In the genomic region with DNA sequence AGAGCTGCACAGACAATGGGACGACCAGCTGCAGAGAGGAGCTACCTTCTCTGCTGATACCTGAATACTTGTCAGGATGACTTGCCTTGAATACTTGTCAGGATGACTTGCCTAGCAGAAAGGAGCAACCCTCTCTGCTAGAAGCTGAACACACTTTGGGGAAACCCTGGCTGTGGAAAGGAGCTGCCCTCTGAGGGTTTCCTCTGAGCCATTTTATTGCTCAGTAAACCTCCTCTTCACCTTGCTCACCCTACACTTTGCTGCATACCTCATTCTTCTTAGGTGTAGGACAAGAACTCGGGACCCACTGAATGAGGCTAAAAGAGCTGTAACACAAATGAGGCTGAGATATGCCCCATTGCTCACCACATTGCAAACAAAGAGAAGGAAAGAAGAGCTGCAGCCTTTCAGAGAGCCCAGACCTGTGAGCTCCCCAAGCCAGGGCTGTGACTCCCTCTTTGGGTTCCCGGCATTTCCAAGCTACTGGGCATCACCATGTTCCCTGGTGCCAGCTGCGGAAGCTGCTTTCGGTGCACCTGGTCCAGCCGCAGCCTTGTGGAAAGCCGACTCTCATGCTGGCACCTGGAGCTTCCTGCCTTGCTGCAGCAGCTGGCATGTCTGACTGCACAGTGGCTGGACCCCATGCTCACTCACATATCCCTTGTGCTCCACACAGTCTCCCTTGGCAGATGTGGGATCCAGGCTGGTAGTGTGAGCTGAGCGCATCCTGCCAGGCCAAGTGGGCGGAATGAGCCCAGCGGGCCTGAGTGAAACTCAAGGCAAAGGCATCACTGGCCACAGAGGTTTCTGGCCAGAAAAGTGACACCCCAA, we compare ENCODE assay signal across 1 cellular context.
TF ChIP-seq lines count a peak whose summit lies in the region.

No MANE protein-coding gene starts in this region.

TF ChIP-seq in IMR-90, 13 proteins besides CTCF, POLR2A, EP300 and RAD21 (continued from another document):
- TF ChIP-seq MXI1 (IDR thresholded peaks at IDR 0.05; ENCODE audit: borderline replicate concordance, low read depth, low read length), result no peak
- TF ChIP-seq RFX5 (IDR thresholded peaks at IDR 0.05; ENCODE audit: low read depth, low read length), result no peak
- TF ChIP-seq MAZ (IDR thresholded peaks at IDR 0.05; ENCODE audit: borderline replicate concordance, low read depth, low read length), result no peak
- TF ChIP-seq, protein P1, sequence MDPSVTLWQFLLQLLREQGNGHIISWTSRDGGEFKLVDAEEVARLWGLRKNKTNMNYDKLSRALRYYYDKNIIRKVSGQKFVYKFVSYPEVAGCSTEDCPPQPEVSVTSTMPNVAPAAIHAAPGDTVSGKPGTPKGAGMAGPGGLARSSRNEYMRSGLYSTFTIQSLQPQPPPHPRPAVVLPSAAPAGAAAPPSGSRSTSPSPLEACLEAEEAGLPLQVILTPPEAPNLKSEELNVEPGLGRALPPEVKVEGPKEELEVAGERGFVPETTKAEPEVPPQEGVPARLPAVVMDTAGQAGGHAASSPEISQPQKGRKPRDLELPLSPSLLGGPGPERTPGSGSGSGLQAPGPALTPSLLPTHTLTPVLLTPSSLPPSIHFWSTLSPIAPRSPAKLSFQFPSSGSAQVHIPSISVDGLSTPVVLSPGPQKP (IDR thresholded peaks at IDR 0.05; ENCODE audit: borderline replicate concordance, low read depth, low read length), result no peak
- TF ChIP-seq CEBPB (IDR thresholded peaks at IDR 0.05; ENCODE audit: low read depth, low read length), result no peak
- no peak for TF ChIP-seq SMC3 (IDR thresholded peaks at IDR 0.05; ENCODE audit: low read depth, low read length)
- TF ChIP-seq MAFK (IDR thresholded peaks at IDR 0.05; ENCODE audit: low read depth, low read length), result no peak
- no peak for TF ChIP-seq BHLHE40 (IDR thresholded peaks at IDR 0.05; ENCODE audit: low read depth, low read length)
- TF ChIP-seq CHD1 (IDR thresholded peaks at IDR 0.05; ENCODE audit: low read depth, low read length), result no peak
- TF ChIP-seq RCOR1 (IDR thresholded peaks at IDR 0.05; ENCODE audit: insufficient replicate concordance, low read length), result no peak
- TF ChIP-seq FOS (IDR thresholded peaks at IDR 0.05; ENCODE audit: low read depth, low read length), result no peak
- TF ChIP-seq, protein P2, sequence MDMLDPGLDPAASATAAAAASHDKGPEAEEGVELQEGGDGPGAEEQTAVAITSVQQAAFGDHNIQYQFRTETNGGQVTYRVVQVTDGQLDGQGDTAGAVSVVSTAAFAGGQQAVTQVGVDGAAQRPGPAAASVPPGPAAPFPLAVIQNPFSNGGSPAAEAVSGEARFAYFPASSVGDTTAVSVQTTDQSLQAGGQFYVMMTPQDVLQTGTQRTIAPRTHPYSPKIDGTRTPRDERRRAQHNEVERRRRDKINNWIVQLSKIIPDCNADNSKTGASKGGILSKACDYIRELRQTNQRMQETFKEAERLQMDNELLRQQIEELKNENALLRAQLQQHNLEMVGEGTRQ (IDR thresholded peaks at IDR 0.05; ENCODE audit: low read depth, low read length), result no peak
